In the genomic region with DNA sequence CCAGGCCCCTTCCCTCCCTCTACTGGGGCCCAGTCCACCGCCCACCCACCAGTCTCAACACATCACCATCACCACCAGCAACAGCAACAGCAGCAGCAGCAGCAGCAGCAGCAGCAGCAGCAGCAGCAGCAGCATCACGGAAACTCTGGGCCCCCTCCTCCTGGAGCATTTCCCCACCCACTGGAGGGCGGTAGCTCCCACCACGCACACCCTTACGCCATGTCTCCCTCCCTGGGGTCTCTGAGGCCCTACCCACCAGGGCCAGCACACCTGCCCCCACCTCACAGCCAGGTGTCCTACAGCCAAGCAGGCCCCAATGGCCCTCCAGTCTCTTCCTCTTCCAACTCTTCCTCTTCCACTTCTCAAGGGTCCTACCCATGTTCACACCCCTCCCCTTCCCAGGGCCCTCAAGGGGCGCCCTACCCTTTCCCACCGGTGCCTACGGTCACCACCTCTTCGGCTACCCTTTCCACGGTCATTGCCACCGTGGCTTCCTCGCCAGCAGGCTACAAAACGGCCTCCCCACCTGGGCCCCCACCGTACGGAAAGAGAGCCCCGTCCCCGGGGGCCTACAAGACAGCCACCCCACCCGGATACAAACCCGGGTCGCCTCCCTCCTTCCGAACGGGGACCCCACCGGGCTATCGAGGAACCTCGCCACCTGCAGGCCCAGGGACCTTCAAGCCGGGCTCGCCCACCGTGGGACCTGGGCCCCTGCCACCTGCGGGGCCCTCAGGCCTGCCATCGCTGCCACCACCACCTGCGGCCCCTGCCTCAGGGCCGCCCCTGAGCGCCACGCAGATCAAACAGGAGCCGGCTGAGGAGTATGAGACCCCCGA, we compare ENCODE assay signal across 5 cellular contexts. TPM values are rescaled to one million over a fixed set of nuclear protein-coding genes. Genes with fewer than 3 reads are reported as not detected.
DNase-seq lines count a peak whose midpoint lies in the region; ATAC-seq lines count a peak whose summit lies in the region.

No MANE protein-coding gene starts in this region.

- H3K27ac ChIP-seq in iPS-20b (ENCODE audit: low read length) (no peak overlapping the region), thymus (ENCODE audit: low read depth) (peak overlapping the region; percentile 98)

- H3K4me1 ChIP-seq in iPS-20b (ENCODE audit: insufficient read depth, low read length), result peaks cover 4% of the 10 kb centered on the region; the same call in 1 of the 2 replicates
- peaks cover 22% of the 10 kb centered on the region for H3K4me1 ChIP-seq in thymus (ENCODE audit: control insufficient read depth, insufficient read depth, low read length)

- DNase-seq in activated CD4-positive, alpha-beta T cell treated with anti-CD3 and anti-CD28 coated beads, Interleukin-2, amount 50 U/mL, for 1 hour, result peak; percentile 62

- WGBS in thymus, result 6% methylated on average over 36 of the region's 36 CpGs

- H3K9ac ChIP-seq in iPS-20b (ENCODE audit: low read depth, low read length), result peak overlapping the region; percentile 92; the same call in 1 of the 2 replicates

- H3K9me3 ChIP-seq in iPS-20b (ENCODE audit: insufficient read depth, low read depth, low read length), result no peaks in the 10 kb centered on the region
- no peaks in the 10 kb centered on the region for H3K9me3 ChIP-seq in thymus (ENCODE audit: control insufficient read depth)

- H3K27me3 ChIP-seq in iPS-20b (ENCODE audit: insufficient read depth, low read length), result no peaks in the 10 kb centered on the region
- H3K27me3 ChIP-seq in thymus (ENCODE audit: control insufficient read depth, insufficient read depth), result no peaks in the 10 kb centered on the region

- H3K4me3 ChIP-seq in iPS-20b (ENCODE audit: low read length), result peak overlapping the region; percentile 77; the same call in 1 of the 2 replicates
- peak overlapping the region; percentile 79 for H3K4me3 ChIP-seq in thymus (ENCODE audit: low read length)

- ATAC-seq in HG03066 (IDR thresholded peaks at IDR 0.05; ENCODE audit: low read depth, unreplicated experiment), result peak; percentile 2
- ATAC-seq in GM18867 (IDR thresholded peaks at IDR 0.05; ENCODE audit: unreplicated experiment), result no peak

- peaks cover 75% of the 10 kb centered on the region for H3K36me3 ChIP-seq in iPS-20b (ENCODE audit: insufficient read depth, low read depth, low read length)
- H3K36me3 ChIP-seq in thymus (ENCODE audit: control insufficient read depth, insufficient read depth), result peaks cover 9% of the 10 kb centered on the region

RNA-seq across cellular contexts. Expression of a gene that starts 6.8 kb away (rescaled TPM):
- polyA plus RNA-seq in thymus, result not detected

RNA-seq across cellular contexts. Expression of a gene that starts 7.0 kb away (rescaled TPM):
- 421 TPM for polyA plus RNA-seq in thymus

RNA-seq across cellular contexts. Expression of a gene that starts 9.1 kb away (rescaled TPM):
- polyA plus RNA-seq in thymus, result 30.3 TPM

RNA-seq across cellular contexts. Expression of a gene that starts 14.3 kb away (rescaled TPM):
- polyA plus RNA-seq in thymus, result 213 TPM

RNA-seq across cellular contexts. Expression of a gene that starts 22.5 kb away (rescaled TPM):
- 29.3 TPM for polyA plus RNA-seq in thymus
